In genomic region chr11:122791411-122791810, GRCh38 we compare ENCODE assay signal across 18 cellular contexts. TPM values are rescaled to one million over a fixed set of nuclear protein-coding genes. Genes with fewer than 3 reads are reported as not detected.
DNase-seq lines count a peak whose midpoint lies in the region; ATAC-seq and TF ChIP-seq lines count a peak whose summit lies in the region.
"Had no signal": no experiment of that assay in that cellular context is flagged by ENCODE, and none has a peak within 500 bp of the region (broad histone marks: within the 10 kb centered on the region; RNA-seq: fewer than 3 reads in every experiment).

No MANE protein-coding gene starts in this region.

- H3K36me3 Mint-ChIP-seq in osteocyte (ENCODE audit: unreplicated experiment) = peaks cover 14% of the 10 kb centered on the region

- H3K27ac ChIP-seq in esophagus squamous epithelium = peak overlapping the region in 3 of 4 donors; percentile 31 to 72 (median 49)
- H3K27ac ChIP-seq: colonic mucosa, Peyer's patch had no signal

- no peak for ATAC-seq in HG02885 (IDR thresholded peaks at IDR 0.05; ENCODE audit: poor library complexity, unreplicated experiment)
- no peak for ATAC-seq in HG02870 (IDR thresholded peaks at IDR 0.05; ENCODE audit: unreplicated experiment)
- ATAC-seq: HCT116, T-cell had no signal

- DNase-seq in ELR (ENCODE audit: low read depth) = peak; percentile 75
- peak; percentile 14 for DNase-seq in SK-MEL-5 (ENCODE audit: low read depth, low spot score)
- DNase-seq in esophagus squamous epithelium (lab: John Stamatoyannopoulos, UW) = no peak
- no peak for DNase-seq in osteocyte (ENCODE audit: extremely low spot score, unreplicated experiment)
- no peak for DNase-seq in NCI-H2081 treated with DMSO at 0.1 percent for 48 hours (lab: John Stamatoyannopoulos, UW)
- DNase-seq in activated CD4-positive, CD25-positive, alpha-beta regulatory T cell treated with anti-CD3 and anti-CD28 coated beads, Interleukin-2, amount 50 U/mL, for 72 hours = no peak
- DNase-seq: activated CD8-positive, alpha-beta memory T cell treated with anti-CD3 and anti-CD28 coated beads, Interleukin-2, amount 50 U/mL, for 4 hours; colonic mucosa; DMS153; NCI-H187; NCI-H524 treated with DMSO at 0.1 percent for 48 hours; Peyer's patch; stimulated activated CD4-positive, alpha-beta T cell treated with anti-CD3 and anti-CD28 coated beads, Interleukin-12 subunit alpha, Interleukin-12 subunit beta, amount 100 ng/mL, for 4 hours; T-cell had no signal

- H3K27me3 Mint-ChIP-seq in osteocyte (ENCODE audit: unreplicated experiment) = no peaks in the 10 kb centered on the region
- H3K27me3 Mint-ChIP-seq: activated naive CD4-positive, alpha-beta T cell treated with anti-CD3 and anti-CD28 coated beads, Interleukin-2, amount 50 U/mL, for 24 hours; T-cell had no signal

- TF ChIP-seq CTCF in esophagus squamous epithelium (IDR thresholded peaks at IDR 0.05) (no peak), osteocyte (IDR thresholded peaks at IDR 0.05) (no peak)

- H3K27ac Mint-ChIP-seq in osteocyte (ENCODE audit: unreplicated experiment) = peak overlapping the region; percentile 86
- H3K27ac Mint-ChIP-seq: activated naive CD4-positive, alpha-beta T cell treated with anti-CD3 and anti-CD28 coated beads, Interleukin-2, amount 50 U/mL, for 24 hours; T-cell had no signal

- intact Hi-C loops in esophagus squamous epithelium (cut with DNase I) = no loop called here

- no peaks in the 10 kb centered on the region for H3K9me3 Mint-ChIP-seq in osteocyte (ENCODE audit: unreplicated experiment)
- H3K9me3 Mint-ChIP-seq: activated naive CD4-positive, alpha-beta T cell treated with anti-CD3 and anti-CD28 coated beads, Interleukin-2, amount 50 U/mL, for 24 hours; T-cell had no signal

- H3K4me1 Mint-ChIP-seq in osteocyte (ENCODE audit: unreplicated experiment) = peaks cover 24% of the 10 kb centered on the region
- H3K4me1 Mint-ChIP-seq: activated naive CD4-positive, alpha-beta T cell treated with anti-CD3 and anti-CD28 coated beads, Interleukin-2, amount 50 U/mL, for 24 hours had no signal

- H3K4me3 ChIP-seq in esophagus squamous epithelium = no peak overlapping the region
- H3K4me3 ChIP-seq: colonic mucosa, Peyer's patch had no signal

- 97 to 100% methylated on average over 2 of the region's 2 CpGs for WGBS in esophagus squamous epithelium, 2 donors

- in situ Hi-C loops in SK-MEL-5 (cut with HindIII; ENCODE audit: low pct_unique_long_range_greater_than_20kb, low sequenced_read_pairs) = no loop called here

- peaks cover 0 to 11% (median 0%) of the 10 kb centered on the region in 3 donors for H3K36me3 ChIP-seq in esophagus squamous epithelium
- H3K36me3 ChIP-seq: colonic mucosa had no signal

- H3K27me3 ChIP-seq in esophagus squamous epithelium = no peaks in the 10 kb centered on the region
- H3K27me3 ChIP-seq: colonic mucosa, Peyer's patch had no signal

- TF ChIP-seq POLR2A in esophagus squamous epithelium (IDR thresholded peaks at IDR 0.05) = no peak

- no peaks in the 10 kb centered on the region for H3K9me3 ChIP-seq in esophagus squamous epithelium
- H3K9me3 ChIP-seq: colonic mucosa, Peyer's patch had no signal

- H3K4me3 Mint-ChIP-seq in osteocyte (ENCODE audit: unreplicated experiment) = no peak overlapping the region
- H3K4me3 Mint-ChIP-seq: activated naive CD4-positive, alpha-beta T cell treated with anti-CD3 and anti-CD28 coated beads, Interleukin-2, amount 50 U/mL, for 24 hours; T-cell had no signal

- peaks cover 0 to 21% (median 5%) of the 10 kb centered on the region in 3 donors for H3K4me1 ChIP-seq in esophagus squamous epithelium
- H3K4me1 ChIP-seq: colonic mucosa, Peyer's patch had no signal

RNA-seq across cellular contexts. Expression of gene CRTAM, which starts 46.9 kb away (rescaled TPM):
- 0.40 TPM in 1 of 2 replicates, not detected in the other for total RNA-seq in SK-MEL-5 (2014; rRNA removed; shearing (Covaris generic))
- polyA plus RNA-seq in SK-MEL-5 (2015; cell fraction: cytosol; rRNA removed) = 0.07 TPM in 1 of 2 replicates, not detected in the other
- polyA plus RNA-seq in SK-MEL-5 (2015; cell fraction: nucleus; rRNA removed) = not detected in 2 replicates
- total RNA-seq in esophagus squamous epithelium (under 1 TPM in 1 of 4 donors, not detected in 3; 0.19 TPM), osteocyte (not detected in 2 replicates)
- total RNA-seq: colonic mucosa had no signal

Comparison
In these comparisons a context has a peak if more than half of its experiments do, and no peak if none do; other contexts are left out.
1. DNase-seq: peak in ELR (single experiment) and SK-MEL-5 (single experiment); none in esophagus squamous epithelium (single experiment), osteocyte (single experiment), NCI-H2081 treated with DMSO at 0.1 percent for 48 hours (single experiment) and activated CD4-positive, CD25-positive, alpha-beta regulatory T cell treated with anti-CD3 and anti-CD28 coated beads, Interleukin-2, amount 50 U/mL, for 72 hours (single experiment).